Comparison of ENCODE assay signal across 9 cellular contexts in the genomic region with DNA sequence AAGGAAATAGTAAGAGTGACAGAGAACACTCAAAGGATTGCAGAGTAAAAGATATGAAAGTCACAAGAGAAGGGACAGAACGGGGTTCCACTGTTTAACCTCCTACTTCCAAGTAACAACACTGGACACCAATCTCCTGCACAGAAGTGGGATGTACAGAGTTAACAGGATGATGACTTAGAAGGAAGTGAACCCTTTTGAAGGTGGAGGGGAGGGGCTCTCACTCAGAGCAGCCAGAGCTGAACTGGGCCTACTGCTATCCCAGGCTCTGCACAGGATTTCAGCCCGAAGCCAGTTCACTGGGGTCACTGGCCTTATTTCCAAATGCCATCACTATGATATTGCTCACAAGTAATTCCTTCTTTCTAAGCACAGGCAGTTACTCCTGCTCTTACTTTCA.
A peak's percentile ranks its signal among the peaks of the same experiment; 100 is the strongest.
DNase-seq lines count a peak whose midpoint lies in the region; ATAC-seq and TF ChIP-seq lines count a peak whose summit lies in the region.
"Had no signal": no experiment of that assay in that cellular context is flagged by ENCODE, and none has a peak within 500 bp of the region (broad histone marks: within the 10 kb centered on the region; RNA-seq: fewer than 3 reads in every experiment).

No MANE protein-coding gene starts in this region.

- H3K4me3 Mint-ChIP-seq in nephron, result no peak overlapping the region
- H3K4me3 Mint-ChIP-seq: T-helper 17 cell had no signal

- no peaks in the 10 kb centered on the region for H3K27me3 Mint-ChIP-seq in nephron (ENCODE audit: low read depth)

- no peaks in the 10 kb centered on the region for H3K36me3 Mint-ChIP-seq in nephron (ENCODE audit: low read depth)

- no peak for TF ChIP-seq CTCF in nephron (IDR thresholded peaks at IDR 0.05; ENCODE audit: unreplicated experiment in 3 of 3)

- DNase-seq in COLO829 (ENCODE audit: low spot score) (peak; percentile 47), MV-4-11 (lab: John Stamatoyannopoulos, UW) (peak; percentile 61), epithelial cell of prostate (ENCODE audit: low read depth, low spot score) (no peak)
- DNase-seq: T-helper 17 cell had no signal

- peaks cover 73% of the 10 kb centered on the region for H3K4me1 Mint-ChIP-seq in nephron

- ATAC-seq in GM18873 (IDR thresholded peaks at IDR 0.05; ENCODE audit: low FRiP score, unreplicated experiment), result no peak
- ATAC-seq in GM19328 (IDR thresholded peaks at IDR 0.05; ENCODE audit: unreplicated experiment), result no peak
- ATAC-seq in HG02884 (IDR thresholded peaks at IDR 0.05; ENCODE audit: unreplicated experiment), result no peak
- no peak for ATAC-seq in HG03442 (IDR thresholded peaks at IDR 0.05; ENCODE audit: unreplicated experiment)
- ATAC-seq: T-helper 17 cell had no signal

- H3K27ac Mint-ChIP-seq in nephron, result peak overlapping the region; percentile 85 to 97 (median 91)
- H3K27ac Mint-ChIP-seq: T-helper 17 cell had no signal

- peak overlapping the region; percentile 33 for H3K27ac ChIP-seq in epithelial cell of prostate

- H3K9me3 Mint-ChIP-seq in nephron, result no peaks in the 10 kb centered on the region
